ENCODE assay signal across 22 cellular contexts in the genomic region with DNA sequence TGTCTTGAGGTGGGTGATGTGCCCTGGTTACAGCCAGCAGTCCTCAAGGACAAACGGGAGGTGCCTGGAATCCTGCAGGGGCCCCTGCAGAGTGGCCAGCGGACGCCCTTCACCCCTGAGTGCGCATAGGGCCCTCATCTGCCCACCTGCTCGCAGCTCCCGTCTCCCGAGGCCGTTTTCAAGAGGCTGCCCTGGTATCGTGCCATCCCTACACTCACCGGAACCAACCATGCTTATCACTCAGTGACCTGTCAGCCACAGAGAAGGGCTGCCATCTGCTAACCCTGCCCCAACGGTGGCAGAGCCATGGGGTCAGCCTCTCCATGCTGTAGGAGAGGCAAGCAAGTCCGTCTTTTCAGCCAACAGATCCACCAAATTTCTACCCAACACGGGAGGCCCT.
DNase-seq lines count a peak whose midpoint lies in the region; ATAC-seq lines count a peak whose summit lies in the region.
"Had no signal": no experiment of that assay in that cellular context is flagged by ENCODE, and none has a peak within 500 bp of the region (broad histone marks: within the 10 kb centered on the region; RNA-seq: fewer than 3 reads in every experiment).

No MANE protein-coding gene starts in this region.

- peaks cover 43% of the 10 kb centered on the region for H3K4me1 Mint-ChIP-seq in memory B cell

- intact Hi-C loops in Right ventricle myocardium superior (cut with DNase I) (loop anchor here (5.0 kb wide), 1 partner anchor 80 kb away; no protein-coding TSS in a partner anchor), Right ventricle myocardium inferior (cut with DNase I) (loop anchor here (5.0 kb wide), 2 partner anchors 60 to 80 kb away; no protein-coding TSS in a partner anchor)

- H3K27ac Mint-ChIP-seq in memory B cell: peak overlapping the region; percentile 95
- H3K27ac Mint-ChIP-seq: activated CD4-positive, alpha-beta memory T cell treated with anti-CD3 and anti-CD28 coated beads for 36 hours had no signal

- peak overlapping the region; percentile 17 for H3K4me3 Mint-ChIP-seq in memory B cell
- H3K4me3 Mint-ChIP-seq: activated CD4-positive, alpha-beta memory T cell treated with anti-CD3 and anti-CD28 coated beads for 36 hours; stimulated activated naive CD8-positive, alpha-beta T cell treated with anti-CD3 and anti-CD28 coated beads, Interleukin-15, amount 100 ng/mL, for 72 hours had no signal

- no peaks in the 10 kb centered on the region for H3K27me3 Mint-ChIP-seq in memory B cell
- H3K27me3 Mint-ChIP-seq: activated CD4-positive, alpha-beta memory T cell treated with anti-CD3 and anti-CD28 coated beads for 36 hours; naive thymus-derived CD8-positive, alpha-beta T cell; stimulated activated naive CD8-positive, alpha-beta T cell treated with anti-CD3 and anti-CD28 coated beads, Interleukin-15, amount 100 ng/mL, for 72 hours had no signal

- ATAC-seq in Right ventricle myocardium superior (ENCODE audit: poor library complexity): peak; percentile 28
- ATAC-seq in Right ventricle myocardium inferior: no peak
- ATAC-seq in memory B cell (ENCODE audit: low read depth): no peak
- no peak for ATAC-seq in GM18858 (IDR thresholded peaks at IDR 0.05; ENCODE audit: unreplicated experiment)
- ATAC-seq: HepG2; naive thymus-derived CD8-positive, alpha-beta T cell; stimulated activated naive CD8-positive, alpha-beta T cell treated with anti-CD3 and anti-CD28 coated beads, Interleukin-15, amount 100 ng/mL, for 72 hours; upper lobe of right lung had no signal

- peak overlapping the region; percentile 88 for H3K27ac ChIP-seq in angular gyrus (ENCODE audit: low read depth, low read length)
- H3K27ac ChIP-seq: hepatocyte, upper lobe of right lung, VCaP had no signal

- DNase-seq in Right ventricle myocardium superior (no peak), Right ventricle myocardium inferior (ENCODE audit: missing footprints) (no peak), memory B cell (ENCODE audit: low spot score in 2 of 2) (no peak), NOMO-1 treated with DMSO at 0.1 percent for 48 hours (lab: John Stamatoyannopoulos, UW; ENCODE audit: unreplicated experiment) (no peak), cerebellar cortex (ENCODE audit: low spot score) (no peak), NCI-H187 (lab: John Stamatoyannopoulos, UW) (no peak)
- DNase-seq: activated CD4-positive, alpha-beta memory T cell treated with anti-CD3 and anti-CD28 coated beads for 36 hours; activated naive CD4-positive, alpha-beta T cell; DMS153; HCEC 1CT; mammary epithelial cell; MG63; naive thymus-derived CD8-positive, alpha-beta T cell; NCI-H1694; stimulated activated naive CD8-positive, alpha-beta T cell treated with anti-CD3 and anti-CD28 coated beads, Interleukin-15, amount 100 ng/mL, for 72 hours; T-helper 1 cell; upper lobe of right lung had no signal

- peaks cover 8% of the 10 kb centered on the region for H3K36me3 Mint-ChIP-seq in memory B cell

- H3K9me3 Mint-ChIP-seq in memory B cell: no peaks in the 10 kb centered on the region
- H3K9me3 Mint-ChIP-seq: activated CD4-positive, alpha-beta memory T cell treated with anti-CD3 and anti-CD28 coated beads for 36 hours; naive thymus-derived CD8-positive, alpha-beta T cell; stimulated activated naive CD8-positive, alpha-beta T cell treated with anti-CD3 and anti-CD28 coated beads, Interleukin-15, amount 100 ng/mL, for 72 hours had no signal
